11 cellular contexts compared by ENCODE assay signal in genomic region chr5:157323107-157323706, GRCh38. TPM values are rescaled to one million over a fixed set of nuclear protein-coding genes. Genes with fewer than 3 reads are reported as not detected.
A peak's percentile ranks its signal among the peaks of the same experiment; 100 is the strongest.
DNase-seq lines count a peak whose midpoint lies in the region; TF ChIP-seq lines count a peak whose summit lies in the region.
"Had no signal": no experiment of that assay in that cellular context is flagged by ENCODE, and none has a peak within 500 bp of the region (broad histone marks: within the 10 kb centered on the region; RNA-seq: fewer than 3 reads in every experiment).

No MANE protein-coding gene starts in this region.

- peak overlapping the region in 5 of 6 donors; percentile 46 to 68 (median 49) for H3K27ac Mint-ChIP-seq in immature natural killer cell

- TF ChIP-seq CTCF in BE2C (IDR thresholded peaks at IDR 0.05; ENCODE audit: low read depth, low read length) (0 out of 2 replicates have a peak, but pooled peaks have one; percentile 8), GM12864 (IDR thresholded peaks at IDR 0.05; ENCODE audit: low read depth, low read length, missing control alignments) (peak; percentile 40), WI38 (IDR thresholded peaks at IDR 0.05; ENCODE audit: low read depth, low read length) (peak; percentile 35; the same call in 1 of the 2 replicates), esophagus muscularis mucosa (IDR thresholded peaks at IDR 0.05) (no peak)

- 88% methylated on average over 9 of the region's 10 CpGs for WGBS in esophagus muscularis mucosa

- no peak for TF ChIP-seq EP300 in esophagus muscularis mucosa (IDR thresholded peaks at IDR 0.05)

- no peaks in the 10 kb centered on the region for H3K9me3 ChIP-seq in BE2C
- no peaks in the 10 kb centered on the region for H3K9me3 ChIP-seq in esophagus muscularis mucosa

- peaks cover 3 to 15% of the 10 kb centered on the region in 2 donors for H3K4me1 Mint-ChIP-seq in immature natural killer cell

- no peak for TF ChIP-seq POLR2A in esophagus muscularis mucosa (IDR thresholded peaks at IDR 0.05; ENCODE audit: low read depth)

- intact Hi-C loops in esophagus muscularis mucosa (cut with DNase I), result no loop called here

- no peaks in the 10 kb centered on the region for H3K4me1 ChIP-seq in BE2C
- peaks cover 0 to 1% (median 0%) of the 10 kb centered on the region in 4 donors for H3K4me1 ChIP-seq in esophagus muscularis mucosa

- H3K4me3 ChIP-seq in BE2C (ENCODE audit: low read depth, low read length) (no peak overlapping the region), GM12864 (ENCODE audit: low read depth, low read length) (no peak overlapping the region), WI38 (ENCODE audit: low read depth, low read length) (no peak overlapping the region), esophagus muscularis mucosa (no peak overlapping the region)

- H3K4me3 Mint-ChIP-seq in immature natural killer cell, result no peak overlapping the region
- H3K4me3 Mint-ChIP-seq: T-helper 1 cell treated with Interleukin-12 subunit alpha and Interleukin-12 subunit beta and Interleukin-4 antibody, amounts not matched to agents 30 μg/mL and 1 μg/mL, for 36 hours had no signal

- H3K36me3 Mint-ChIP-seq in immature natural killer cell, result peaks cover 17 to 70% (median 43%) of the 10 kb centered on the region in 3 donors

- H3K36me3 ChIP-seq in BE2C (no peaks in the 10 kb centered on the region), esophagus muscularis mucosa (peaks cover 0 to 68% (median 16%) of the 10 kb centered on the region in 4 donors)

- DNase-seq in BE2C, result no peak
- no peak for DNase-seq in GM12864 (ENCODE audit: low read depth)
- no peak for DNase-seq in immature natural killer cell
- DNase-seq in MV-4-11 (lab: John Stamatoyannopoulos, UW), result no peak
- no peak for DNase-seq in NCI-H2196 treated with DMSO at 0.1 percent for 48 hours (lab: John Stamatoyannopoulos, UW; ENCODE audit: unreplicated experiment)
- no peak for DNase-seq in esophagus muscularis mucosa (ENCODE audit: extremely low spot score)
- no peak for DNase-seq in SK-N-DZ (ENCODE audit: low spot score)
- DNase-seq: anterior cingulate cortex; NK-92 treated with Interleukin-12 subunit alpha and Interleukin-12 subunit beta, amount 100 ng/mL, for 24 hours had no signal

- H3K27me3 ChIP-seq in BE2C, result no peaks in the 10 kb centered on the region
- no peaks in the 10 kb centered on the region for H3K27me3 ChIP-seq in esophagus muscularis mucosa

- H3K9me3 Mint-ChIP-seq in immature natural killer cell, result peaks cover 0 to 3% (median 0%) of the 10 kb centered on the region in 6 donors
- H3K9me3 Mint-ChIP-seq: T-helper 1 cell treated with Interleukin-12 subunit alpha and Interleukin-12 subunit beta and Interleukin-4 antibody, amounts not matched to agents 30 μg/mL and 1 μg/mL, for 36 hours had no signal

- H3K27me3 Mint-ChIP-seq in immature natural killer cell (ENCODE audit: low read depth in 3 of 3), result peaks cover 0 to 12% (median 0%) of the 10 kb centered on the region in 3 donors

- no peak overlapping the region for H3K27ac ChIP-seq in esophagus muscularis mucosa (replicated peaks in 1 of 4)

RNA-seq across cellular contexts. Expression of gene CYFIP2, which starts 57.3 kb away (rescaled TPM):
- polyA plus RNA-seq in BE2C (2012; ENCODE audit: insufficient read depth, insufficient read length, low read depth), result 18.2 TPM
- polyA plus RNA-seq in immature natural killer cell, result 100 to 1,000 TPM; 293 to 667 (median 513) TPM
- total RNA-seq in esophagus muscularis mucosa, result 10 to 100 TPM; 12.6 to 24.9 (median 14.6) TPM
- polyA plus RNA-seq in SK-N-DZ (2014; cell fraction: cytosol; rRNA removed), result 37.2 and 43.5 TPM in 2 replicates
- polyA plus RNA-seq in SK-N-DZ (2014; cell fraction: nucleus; rRNA removed), result 28.7 and 55.2 TPM in 2 replicates

Comparison
In these comparisons a context has a peak if more than half of its experiments do, and no peak if none do; other contexts are left out.
1. CTCF ChIP-seq: peak in BE2C (single experiment), GM12864 (single experiment) and WI38 (single experiment); none in esophagus muscularis mucosa (0 of 3).